In the genomic region with DNA sequence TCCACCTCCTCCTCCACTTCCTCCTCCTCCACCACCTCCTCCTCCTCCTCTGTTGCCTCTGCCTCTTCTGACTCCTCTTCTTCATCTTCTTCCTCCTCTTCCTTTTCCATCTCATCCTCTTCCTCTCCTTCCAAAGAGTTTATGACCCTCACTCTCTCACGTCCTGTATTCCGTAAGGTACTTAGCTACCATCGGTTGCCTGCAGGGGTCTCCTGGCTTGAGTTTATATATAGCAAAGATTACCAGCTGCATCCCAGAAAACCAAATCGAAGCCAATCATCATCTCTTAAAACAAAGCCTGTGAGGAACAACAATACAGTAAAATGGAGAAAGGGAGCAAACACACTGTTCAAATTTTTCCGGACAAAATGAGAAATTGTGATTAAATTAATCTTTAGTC, we compare ENCODE assay signal across 22 cellular contexts.
A peak's percentile ranks its signal among the peaks of the same experiment; 100 is the strongest.
DNase-seq lines count a peak whose midpoint lies in the region; ATAC-seq, FAIRE-seq and TF ChIP-seq lines count a peak whose summit lies in the region.
"Had no signal": no experiment of that assay in that cellular context is flagged by ENCODE, and none has a peak within 500 bp of the region (broad histone marks: within the 10 kb centered on the region; RNA-seq: fewer than 3 reads in every experiment).

No MANE protein-coding gene starts in this region.

- no peak overlapping the region for H2AK5ac ChIP-seq in H1 (ENCODE audit: low read depth, low read length)
- H2AK5ac ChIP-seq in mesendoderm (ENCODE audit: low read length), result no peak overlapping the region

- H3K36me3 ChIP-seq in HEK293 (ENCODE audit: control insufficient read depth in 2 of 2, insufficient read depth in 1 of 2, low read length in 2 of 2) (no peaks in the 10 kb centered on the region), H1 (ENCODE audit: control insufficient read depth in 2 of 4, insufficient read depth in 4 of 4, low read length in 3 of 4) (no peaks in the 10 kb centered on the region), mesendoderm (ENCODE audit: control insufficient read depth, insufficient read depth, low read length) (no peaks in the 10 kb centered on the region), heart right ventricle (no peaks in the 10 kb centered on the region)
- H3K36me3 ChIP-seq: HAP-1 had no signal

- H4K8ac ChIP-seq in H1 (ENCODE audit: extremely low read depth, insufficient read depth, low read length) (no peak overlapping the region), mesendoderm (ENCODE audit: low read depth, low read length) (no peak overlapping the region)

- no peak for TF ChIP-seq CTCF in HEK293 (tag by site-specific recombination; IDR thresholded peaks at IDR 0.05)
- peak in 2 of 3 experiments; percentile 18 to 36; a peak in 2 of 4 replicates for TF ChIP-seq CTCF in H1 (IDR thresholded peaks at IDR 0.05; ENCODE audit: control extremely low read depth in 1 of 3, insufficient read depth in 1 of 3, low read depth in 1 of 3, low read length in 3 of 3)
- TF ChIP-seq CTCF in heart right ventricle (IDR thresholded peaks at IDR 0.05), result no peak

- no peaks in the 10 kb centered on the region for H3K23me2 ChIP-seq in H1 (ENCODE audit: low read depth, low read length)

- TF ChIP-seq EP300 in H1 (IDR thresholded peaks at IDR 0.05; ENCODE audit: borderline replicate concordance in 1 of 2, low read depth in 2 of 2, low read length in 2 of 2), result no peak

- H3K23ac ChIP-seq in H1 (ENCODE audit: insufficient read length), result no peak overlapping the region
- H3K23ac ChIP-seq in mesendoderm (ENCODE audit: low read length), result no peak overlapping the region

- H3K4ac ChIP-seq in H1 (replicated peaks; ENCODE audit: insufficient read length, low read depth, low read length) (no peak overlapping the region), mesendoderm (ENCODE audit: low read depth, low read length) (no peak overlapping the region)

- H4K20me1 ChIP-seq in H1 (replicated peaks in 1 of 2; ENCODE audit: control insufficient read depth in 1 of 2, insufficient read depth in 2 of 2, low read length in 2 of 2), result no peaks in the 10 kb centered on the region

- H3K27ac ChIP-seq in HEK293 (ENCODE audit: extremely low read depth, low read depth, low read length) (no peak overlapping the region), H1 (ENCODE audit: low read depth, low read length) (no peak overlapping the region), mesendoderm (ENCODE audit: low read depth, low read length) (no peak overlapping the region), heart right ventricle (no peak overlapping the region)
- H3K27ac ChIP-seq: 22Rv1, A549, C4-2B, GM23248, HL-60 had no signal

- H4K91ac ChIP-seq in H1 (replicated peaks; ENCODE audit: insufficient read length, low read length), result no peak overlapping the region

- H2BK120ac ChIP-seq in H1 (replicated peaks; ENCODE audit: low read depth, low read length) (no peak overlapping the region), mesendoderm (ENCODE audit: low read depth, low read length) (no peak overlapping the region)

- no peak overlapping the region for H2BK20ac ChIP-seq in H1 (ENCODE audit: low read length)

- POLR2A ChIA-PET in HEK293 (lab: Yijun Ruan, JAX) (no interaction called here), H1 (lab: Charles Lee; ENCODE audit: partially characterized antibody) (no interaction called here)

- H2BK15ac ChIP-seq in H1 (ENCODE audit: low read length) (no peak overlapping the region), mesendoderm (replicated peaks; ENCODE audit: low read depth) (no peak overlapping the region)

- DNase-seq in ELF-1 (ENCODE audit: low read depth, low spot score), result peak; percentile 0
- DNase-seq in H1 (ENCODE audit: low read depth in 1 of 2, low spot score in 2 of 2), result no peak
- peak; percentile 29 for DNase-seq in mesendoderm
- no peak for DNase-seq in cardiac septum (ENCODE audit: low spot score)
- no peak for DNase-seq in heart right ventricle
- no peak for DNase-seq in ureter (ENCODE audit: low spot score)
- DNase-seq: AML-193; Calu3; CD4-positive, alpha-beta T cell; DMS53; DND-41; EL; GM23248 had no signal

- H3K4me1 ChIP-seq in HEK293 (ENCODE audit: control insufficient read depth, insufficient read depth, low read length), result no peaks in the 10 kb centered on the region
- H3K4me1 ChIP-seq in H1 (replicated peaks in 1 of 4; ENCODE audit: control insufficient read depth in 3 of 4, insufficient read depth in 4 of 4, low read length in 3 of 4), result no peaks in the 10 kb centered on the region
- H3K4me1 ChIP-seq in mesendoderm (ENCODE audit: control insufficient read depth, low read depth, low read length), result no peaks in the 10 kb centered on the region
- no peaks in the 10 kb centered on the region for H3K4me1 ChIP-seq in heart right ventricle
- H3K4me1 ChIP-seq: A549 had no signal

- H3K9me3 ChIP-seq in HEK293 (ENCODE audit: control insufficient read depth, insufficient read depth, low read depth, low read length), result no peaks in the 10 kb centered on the region
- no peaks in the 10 kb centered on the region for H3K9me3 ChIP-seq in H1 (ENCODE audit: insufficient read depth in 2 of 2, low read depth in 1 of 2, low read length in 1 of 2)
- peaks cover 0 to 14% (median 0%) of the 10 kb centered on the region in 11 donors for H3K9me3 ChIP-seq in heart right ventricle
- H3K9me3 ChIP-seq: A549, HAP-1 had no signal

- H3K27me3 ChIP-seq in H1 (replicated peaks in 1 of 4; ENCODE audit: control insufficient read depth in 3 of 4, extremely low read depth in 1 of 4, insufficient read depth in 3 of 4, low read length in 3 of 4), result no peaks in the 10 kb centered on the region; a peak in 1 of 7 replicates
- H3K27me3 ChIP-seq in mesendoderm (ENCODE audit: insufficient read depth, low read length, poor library complexity), result no peaks in the 10 kb centered on the region
- no peaks in the 10 kb centered on the region for H3K27me3 ChIP-seq in heart right ventricle

- H3K4me2 ChIP-seq in H1 (ENCODE audit: insufficient read depth in 1 of 2, low read depth in 2 of 2, low read length in 2 of 2) (no peak overlapping the region), mesendoderm (ENCODE audit: low read length) (no peak overlapping the region)
- H3K4me2 ChIP-seq: A549 had no signal

- H2BK5ac ChIP-seq in H1 (ENCODE audit: low read depth, low read length) (no peak overlapping the region), mesendoderm (ENCODE audit: low read length) (no peak overlapping the region)

- H3K79me1 ChIP-seq in H1 (ENCODE audit: low read depth, low read length) (no peaks in the 10 kb centered on the region), mesendoderm (ENCODE audit: low read length) (no peaks in the 10 kb centered on the region)

- TF ChIP-seq RAD21 in H1 (IDR thresholded peaks at IDR 0.05 in 1 of 2, conservative IDR thresholded peaks at IDR 0.05 in 1 of 2; ENCODE audit: low read depth in 2 of 2, low read length in 2 of 2), result peak; percentile 32 to 47; a peak in 3 of 4 replicates

- no peak overlapping the region for H2AFZ ChIP-seq in H1 (ENCODE audit: low read length)
- H2AFZ ChIP-seq: GM23248 had no signal

- TF ChIP-seq POLR2A in H1 (IDR thresholded peaks at IDR 0.05; ENCODE audit: control extremely low read depth in 1 of 2, low read depth in 2 of 2, low read length in 2 of 2), result no peak

- H3K79me2 ChIP-seq in H1 (ENCODE audit: control insufficient read depth in 1 of 2, insufficient read depth in 2 of 2, low read length in 2 of 2) (no peaks in the 10 kb centered on the region), mesendoderm (ENCODE audit: control insufficient read depth, insufficient read depth, low read length) (no peaks in the 10 kb centered on the region)

- no peak for FAIRE-seq in H1 (lab: Jason Lieb, UNC)
- FAIRE-seq: A549, G401.6, GM12891, GM19239 had no signal

- H3K18ac ChIP-seq in H1 (ENCODE audit: extremely low read depth, low read length) (no peak overlapping the region), mesendoderm (ENCODE audit: low read length) (no peak overlapping the region)

- H4K5ac ChIP-seq in H1 (ENCODE audit: insufficient read length, low read depth, low read length) (no peak overlapping the region), mesendoderm (ENCODE audit: low read length) (no peak overlapping the region)

- WGBS in H1 (ENCODE audit: extremely low coverage in 1 of 2, insufficient coverage in 1 of 2, insufficient read length in 1 of 2, insufficient replicate concordance in 2 of 2, low coverage in 1 of 2, low lambda C conversion rate in 2 of 2, missing lambda C conversion rate in 1 of 2), 2 experiments, result 77% methylated on average over 5 of the region's 5 CpGs; no CpG with 5 or more reads in 1 of the 2 experiments
- no CpG with 5 or more reads among the region's 5 CpGs for WGBS in mesendoderm (ENCODE audit: extremely low coverage, insufficient coverage, low lambda C conversion rate)
- WGBS in heart right ventricle, 2 donors, result 84 to 86% methylated on average over 5 of the region's 5 CpGs

- intact Hi-C loops in cardiac septum (cut with DNase I) (no loop called here), heart right ventricle (cut with DNase I) (no loop called here)

- H3K14ac ChIP-seq in H1 (ENCODE audit: insufficient read length), result no peak overlapping the region

- no peak for ATAC-seq in heart right ventricle
- ATAC-seq: A549 had no signal

- H3K56ac ChIP-seq in H1 (replicated peaks; ENCODE audit: insufficient read length, low read depth, low read length), result no peak overlapping the region
- H3K56ac ChIP-seq in mesendoderm (ENCODE audit: low read length), result no peak overlapping the region

- H3K4me3 ChIP-seq in HEK293 (ENCODE audit: low read depth, low read length) (no peak overlapping the region), H1 (ENCODE audit: extremely low read depth in 1 of 4, insufficient read depth in 2 of 4, low read depth in 3 of 4, low read length in 4 of 4) (no peak overlapping the region), mesendoderm (ENCODE audit: low read length) (no peak overlapping the region), heart right ventricle (no peak overlapping the region)
- H3K4me3 ChIP-seq: A549, GM23248, HAP-1 had no signal

- no peak overlapping the region for H2BK12ac ChIP-seq in H1 (ENCODE audit: low read depth, low read length)

- CTCF ChIA-PET in HEK293 (lab: Yijun Ruan, JAX), result no interaction called here
- CTCF ChIA-PET in H1 (lab: Charles Lee; ENCODE audit: partially characterized antibody), result interaction anchor here (0.6 to 2.3 kb wide), 7 partner anchors 9 to 248 kb away, joined by 3 to 6 read pairs (median 3); no protein-coding TSS in a partner anchor

- H3K9ac ChIP-seq in H1 (replicated peaks in 1 of 4; ENCODE audit: extremely low read depth in 1 of 4, low read depth in 3 of 4, low read length in 3 of 4) (no peak overlapping the region), mesendoderm (ENCODE audit: low read length) (no peak overlapping the region)
- H3K9ac ChIP-seq: GM23248 had no signal

TF ChIP-seq in HEK293, 187 proteins besides CTCF, POLR2A, EP300 and RAD21 (continues in another document):
- TF ChIP-seq GLI4 (tag by site-specific recombination; IDR thresholded peaks at IDR 0.05) (no peak), ZBTB8A (tag by site-specific recombination; IDR thresholded peaks at IDR 0.05) (no peak), EGR2 (tag by site-specific recombination; IDR thresholded peaks at IDR 0.05; ENCODE audit: low read depth) (0 out of 2 replicates have a peak, but pooled peaks have one; percentile 8)

TF ChIP-seq in H1, 55 proteins besides CTCF, POLR2A, EP300 and RAD21 (continues in another document):
- TF ChIP-seq TAF1 (IDR thresholded peaks at IDR 0.05; ENCODE audit: low read depth, low read length) (no peak), POLR2AphosphoS5 (IDR thresholded peaks at IDR 0.05; ENCODE audit: low read depth, low read length) (no peak), JUND (IDR thresholded peaks at IDR 0.05; ENCODE audit: low read length) (no peak)

Comparison
In these comparisons a context has a peak if more than half of its experiments do, and no peak if none do; other contexts are left out.
1. DNase-seq: peak in ELF-1 (single experiment) and mesendoderm (single experiment); none in H1 (0 of 2), cardiac septum (single experiment), heart right ventricle (0 of 2) and ureter (single experiment).
2. CTCF ChIP-seq: peak in H1 (2 of 3); none in HEK293 (single experiment) and heart right ventricle (0 of 9).